9 cellular contexts compared by ENCODE assay signal in genomic region chr10:84541289-84541637, GRCh38.
DNase-seq lines count a peak whose midpoint lies in the region; ATAC-seq and TF ChIP-seq lines count a peak whose summit lies in the region.
"Had no signal": no experiment of that assay in that cellular context is flagged by ENCODE, and none has a peak within 500 bp of the region (broad histone marks: within the 10 kb centered on the region; RNA-seq: fewer than 3 reads in every experiment).

No MANE protein-coding gene starts in this region.

- no peak overlapping the region for H3K4me3 ChIP-seq in fibroblast of villous mesenchyme (ENCODE audit: low read depth, low read length)
- H3K4me3 ChIP-seq in retinal pigment epithelial cell (ENCODE audit: low read length): no peak overlapping the region

- H3K27me3 Mint-ChIP-seq in T-cell: peaks cover 30% of the 10 kb centered on the region in 2 donors

- DNase-seq in DMS53 (lab: John Stamatoyannopoulos, UW): peak; percentile 59
- no peak for DNase-seq in DMS53 treated with DMSO at 0.1 percent for 48 hours (lab: John Stamatoyannopoulos, UW; ENCODE audit: unreplicated experiment)
- no peak for DNase-seq in T-cell
- no peak for DNase-seq in fibroblast of villous mesenchyme (ENCODE audit: low read depth)
- DNase-seq in retinal pigment epithelial cell (ENCODE audit: low read depth): no peak
- DNase-seq in NOMO-1 treated with dmso at 0.1 percent for 144 hours (lab: John Stamatoyannopoulos, UW; ENCODE audit: unreplicated experiment): no peak
- no peak for DNase-seq in medulla oblongata (ENCODE audit: extremely low spot score)
- DNase-seq: activated CD4-positive, alpha-beta T cell treated with anti-CD3 and anti-CD28 coated beads, Interleukin-2, amount 50 U/mL, for 1 hour had no signal

- H3K4me3 Mint-ChIP-seq in T-cell: peak overlapping the region; percentile 53 to 72 (median 60)

- H3K9me3 Mint-ChIP-seq in T-cell: no peaks in the 10 kb centered on the region

- POLR2A ChIA-PET in T-cell (lab: Charles Lee): no interaction called here

- ATAC-seq in T-cell (replicated peaks in 1 of 4) (no peak), HG03039 (IDR thresholded peaks at IDR 0.05; ENCODE audit: unreplicated experiment) (no peak)

- no peak overlapping the region for H3K27ac Mint-ChIP-seq in T-cell

- H3K36me3 Mint-ChIP-seq in T-cell: no peaks in the 10 kb centered on the region

- peaks cover 7 to 17% (median 12%) of the 10 kb centered on the region in 3 donors for H3K4me1 Mint-ChIP-seq in T-cell

- TF ChIP-seq CTCF in fibroblast of villous mesenchyme (IDR thresholded peaks at IDR 0.05; ENCODE audit: insufficient read depth, low read depth, low read length) (peak; percentile 7), retinal pigment epithelial cell (conservative IDR thresholded peaks at IDR 0.05; ENCODE audit: low read depth, low read length) (peak; percentile 37)

- CTCF ChIA-PET in T-cell (lab: Charles Lee): interaction anchor here in 1 of 2 donors (1.8 kb wide), 1 partner anchor 10 kb away, joined by 4 read pairs; no protein-coding TSS in a partner anchor
